10 cellular contexts compared by ENCODE assay signal in genomic region chr1:167342846-167343245, GRCh38.
A peak's percentile ranks its signal among the peaks of the same experiment; 100 is the strongest.
DNase-seq lines count a peak whose midpoint lies in the region; ATAC-seq and TF ChIP-seq lines count a peak whose summit lies in the region.
"Had no signal": no experiment of that assay in that cellular context is flagged by ENCODE, and none has a peak within 500 bp of the region (broad histone marks: within the 10 kb centered on the region; RNA-seq: fewer than 3 reads in every experiment).

No MANE protein-coding gene starts in this region.

- H3K27ac ChIP-seq in DOHH2 (ENCODE audit: low read depth, low read length) (no peak overlapping the region), aorta (ENCODE audit: low read depth in 1 of 2, low read length in 2 of 2) (no peak overlapping the region)
- H3K27ac ChIP-seq: epithelial cell of prostate had no signal

- H3K36me3 ChIP-seq in DOHH2 (ENCODE audit: control insufficient read depth, low read length) (peaks cover 34% of the 10 kb centered on the region), aorta (ENCODE audit: control insufficient read depth in 1 of 2, insufficient read depth in 2 of 2, low read length in 1 of 2) (peaks cover 0 to 2% of the 10 kb centered on the region in 2 donors)
- H3K36me3 ChIP-seq: HAP-1 had no signal

- peaks cover 84% of the 10 kb centered on the region for H3K79me2 ChIP-seq in DOHH2 (ENCODE audit: control insufficient read depth, low read length)

- intact Hi-C loops in aorta (cut with DNase I), result no loop called here

- H3K9me3 ChIP-seq in DOHH2 (ENCODE audit: control insufficient read depth, insufficient read depth, low read length) (no peaks in the 10 kb centered on the region), aorta (ENCODE audit: control insufficient read depth, low read length) (no peaks in the 10 kb centered on the region)
- H3K9me3 ChIP-seq: HAP-1 had no signal

- DNase-seq in M059J (ENCODE audit: low read depth), result peak; percentile 15
- DNase-seq in iris pigment epithelial cell (ENCODE audit: low read depth), result peak; percentile 8
- no peak for DNase-seq in activated T-cell treated with anti-CD3 and anti-CD28 coated beads, Interleukin-2, amount 50 U/mL, for 48 hours
- DNase-seq in aorta, result no peak
- DNase-seq in activated effector memory CD4-positive, alpha-beta T cell treated with anti-CD3 and anti-CD28 coated beads, Interleukin-2, amount 50 U/mL, for 16 hours, result no peak

- H3K4me2 ChIP-seq in DOHH2 (ENCODE audit: low read length), result no peak overlapping the region

- H3K4me1 ChIP-seq in DOHH2 (ENCODE audit: control insufficient read depth, low read length), result peaks cover 45% of the 10 kb centered on the region
- no peaks in the 10 kb centered on the region for H3K4me1 ChIP-seq in aorta (ENCODE audit: control insufficient read depth in 1 of 2, insufficient read depth in 2 of 2, low read length in 2 of 2)
- H3K4me1 ChIP-seq: HAP-1 had no signal

- WGBS in aorta, 2 donors, result 89 to 91% methylated on average over 3 of the region's 3 CpGs

- no peaks in the 10 kb centered on the region for H4K20me1 ChIP-seq in DOHH2 (ENCODE audit: control insufficient read depth, insufficient read depth, low read depth, low read length)

- peak; percentile 61 for TF ChIP-seq CTCF in DOHH2 (IDR thresholded peaks at IDR 0.05; ENCODE audit: low read depth, low read length, poor library complexity, severe bottlenecking)

- ATAC-seq in GM21390 (IDR thresholded peaks at IDR 0.05; ENCODE audit: unreplicated experiment) (peak; percentile 72), aorta (ENCODE audit: low FRiP score) (no peak), HG03108 (IDR thresholded peaks at IDR 0.05; ENCODE audit: unreplicated experiment) (no peak)

- H3K27me3 ChIP-seq in DOHH2 (ENCODE audit: control insufficient read depth, low read length) (no peaks in the 10 kb centered on the region), aorta (ENCODE audit: control insufficient read depth in 1 of 2, insufficient read depth in 2 of 2, low read length in 1 of 2) (no peaks in the 10 kb centered on the region)

- H3F3A ChIP-seq in DOHH2 (ENCODE audit: control insufficient read depth, insufficient read depth), result peaks cover 4% of the 10 kb centered on the region; the same call in 1 of the 2 replicates

- H3K4me3 ChIP-seq in DOHH2 (ENCODE audit: low read length) (no peak overlapping the region), aorta (ENCODE audit: low read length in 2 of 2) (no peak overlapping the region)
- H3K4me3 ChIP-seq: HAP-1 had no signal

- no peaks in the 10 kb centered on the region for H3K9me2 ChIP-seq in DOHH2 (replicated peaks; ENCODE audit: control insufficient read depth, low read length)

Comparison
In these comparisons a context has a peak if more than half of its experiments do, and no peak if none do; other contexts are left out.
1. DNase-seq: peak in M059J (single experiment) and iris pigment epithelial cell (single experiment); none in activated T-cell treated with anti-CD3 and anti-CD28 coated beads, Interleukin-2, amount 50 U/mL, for 48 hours (0 of 2), aorta (0 of 2) and activated effector memory CD4-positive, alpha-beta T cell treated with anti-CD3 and anti-CD28 coated beads, Interleukin-2, amount 50 U/mL, for 16 hours (single experiment).